In the genomic region with DNA sequence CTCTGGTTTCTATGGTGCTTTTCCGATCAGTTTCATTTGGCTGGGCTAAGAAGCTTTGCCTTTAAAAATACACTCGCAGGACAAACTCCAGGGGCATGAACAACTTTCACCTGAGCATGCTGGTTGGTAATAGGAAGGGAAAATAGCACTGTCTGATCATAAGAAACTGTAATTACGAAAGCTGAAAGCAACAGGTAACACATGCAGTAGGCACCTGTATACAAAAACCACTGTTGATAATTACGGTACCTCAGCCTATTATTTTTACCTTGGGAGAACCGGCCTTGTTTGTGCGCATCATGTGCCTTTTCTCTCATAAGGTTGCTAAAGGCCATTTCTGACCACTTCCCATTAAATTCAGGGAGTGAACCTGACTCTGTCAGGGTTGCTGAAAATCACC, we compare ENCODE assay signal across 20 cellular contexts. TPM values are rescaled to one million over a fixed set of nuclear protein-coding genes. Genes with fewer than 3 reads are reported as not detected.
"Had no signal": no experiment of that assay in that cellular context is flagged by ENCODE, and none has a peak within 500 bp of the region (broad histone marks: within the 10 kb centered on the region; RNA-seq: fewer than 3 reads in every experiment).

No MANE protein-coding gene starts in this region.

- H3K9me3 ChIP-seq: colonic mucosa, esophagus squamous epithelium, heart left ventricle, right lobe of liver, tibial artery had no signal

- H3K4me3 ChIP-seq: colonic mucosa, dorsolateral prefrontal cortex, esophagus squamous epithelium, heart left ventricle, right lobe of liver, tibial artery had no signal

- H3K4me1 Mint-ChIP-seq: T-cell had no signal

- H3K36me3 ChIP-seq: colonic mucosa, esophagus squamous epithelium, heart left ventricle, right lobe of liver, tibial artery, WERI-Rb-1 had no signal

- H3K4me1 ChIP-seq: colonic mucosa, right lobe of liver, tibial artery had no signal

- H3K36me3 Mint-ChIP-seq: activated naive CD4-positive, alpha-beta T cell treated with anti-CD3 and anti-CD28 coated beads, Interleukin-2, amount 50 U/mL, for 72 hours; T-cell had no signal

- H3K79me2 ChIP-seq: parathyroid adenoma had no signal

- H3K9ac ChIP-seq: parathyroid adenoma had no signal

- H3K27ac Mint-ChIP-seq: activated naive CD4-positive, alpha-beta T cell treated with anti-CD3 and anti-CD28 coated beads, Interleukin-2, amount 50 U/mL, for 72 hours; nephron progenitor cell; T-cell; T-helper 2 cell treated with Interferon-gamma antibody and Interleukin-4, amounts not matched to agents 5 μg/mL and 100 μg/mL, for 36 hours had no signal

- FAIRE-seq: bronchial epithelial cell, TTC549 had no signal

- H2AFZ ChIP-seq: parathyroid adenoma had no signal

- H3K4me3 Mint-ChIP-seq: nephron progenitor cell; T-cell; T-helper 2 cell treated with Interferon-gamma antibody and Interleukin-4, amounts not matched to agents 5 μg/mL and 100 μg/mL, for 36 hours had no signal

- DNase-seq: activated T-cell treated with anti-CD3 and anti-CD28 coated beads, Interleukin-2, amount 50 U/mL, for 1 hour; colonic mucosa; dorsolateral prefrontal cortex; esophagus squamous epithelium; heart left ventricle; islet precursor cell; left cardiac atrium; nephron progenitor cell; right lobe of liver; stimulated activated CD4-positive, alpha-beta T cell treated with anti-CD3 and anti-CD28 coated beads, Interleukin-2, amount 100 ng/mL, for 48 hours; stimulated activated naive CD4-positive, alpha-beta T cell; T-cell; tibial artery had no signal

- H3K27me3 ChIP-seq: colonic mucosa, esophagus squamous epithelium, tibial artery had no signal

- ATAC-seq: activated naive CD4-positive, alpha-beta T cell treated with anti-CD3 and anti-CD28 coated beads, Interleukin-2, amount 50 U/mL, for 72 hours; left cardiac atrium; right lobe of liver; T-cell had no signal

- H3K9me3 Mint-ChIP-seq: activated naive CD4-positive, alpha-beta T cell treated with anti-CD3 and anti-CD28 coated beads, Interleukin-2, amount 50 U/mL, for 72 hours; nephron progenitor cell; T-cell; T-helper 2 cell treated with Interferon-gamma antibody and Interleukin-4, amounts not matched to agents 5 μg/mL and 100 μg/mL, for 36 hours had no signal

- H3K27ac ChIP-seq: colonic mucosa, dorsolateral prefrontal cortex, esophagus squamous epithelium, heart left ventricle, parathyroid adenoma, right lobe of liver, tibial artery, WERI-Rb-1 had no signal

RNA-seq across cellular contexts. Expression of a gene that starts 45.7 kb away (rescaled TPM):
- total RNA-seq: bronchial epithelial cell, colonic mucosa, esophagus squamous epithelium, mononuclear cell, T-cell had no signal
